Comparison of ENCODE assay signal across 8 cellular contexts in the genomic region with DNA sequence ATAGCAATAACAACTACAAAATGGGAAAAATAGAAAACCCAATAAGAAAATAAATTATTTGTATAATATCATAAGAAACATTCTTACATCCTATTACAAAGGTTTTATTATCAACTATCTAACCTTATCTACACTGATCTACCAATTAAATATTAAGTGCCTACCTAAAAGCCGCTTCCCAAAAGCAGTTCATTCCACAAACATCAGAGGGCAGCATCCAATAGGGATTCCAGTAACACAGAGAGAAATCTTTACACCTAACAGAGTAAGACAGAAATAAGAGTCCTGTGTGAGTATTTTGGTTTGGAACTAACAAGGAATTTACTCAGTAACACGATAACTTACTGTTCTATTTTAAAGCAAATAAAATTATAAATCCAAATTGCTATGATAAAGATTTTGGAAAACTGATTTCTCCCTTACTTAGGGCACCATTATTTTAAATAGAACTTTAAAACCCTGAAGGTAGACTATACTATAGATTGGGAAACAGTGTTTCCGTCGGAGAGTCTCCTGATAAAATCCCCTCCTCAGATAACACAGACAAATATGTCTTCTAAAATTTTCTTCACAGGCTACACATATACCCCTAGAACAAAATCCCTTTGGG. TPM values are rescaled to one million over a fixed set of nuclear protein-coding genes. Genes with fewer than 3 reads are reported as not detected.
A peak's percentile ranks its signal among the peaks of the same experiment; 100 is the strongest.
DNase-seq lines count a peak whose midpoint lies in the region; ATAC-seq and TF ChIP-seq lines count a peak whose summit lies in the region.

No MANE protein-coding gene starts in this region.

- H3K36me3 ChIP-seq in OCI-LY1 (ENCODE audit: insufficient read depth, low read length) (peaks cover 3% of the 10 kb centered on the region; the same call in 1 of the 2 replicates), lung (ENCODE audit: control insufficient read depth in 2 of 2, insufficient read depth in 2 of 2, low read length in 2 of 2) (no peaks in the 10 kb centered on the region)

- no peaks in the 10 kb centered on the region for H3K27me3 Mint-ChIP-seq in Calu3 (ENCODE audit: unreplicated experiment)
- H3K27me3 Mint-ChIP-seq in HFFc6 (ENCODE audit: insufficient read depth): no peaks in the 10 kb centered on the region

- H3F3A ChIP-seq in OCI-LY1 (ENCODE audit: insufficient read depth, low read length): no peaks in the 10 kb centered on the region

- 47 to 62% methylated on average over 4 of the region's 4 CpGs for WGBS in lung, 2 donors

- H3K4me2 ChIP-seq in OCI-LY1 (ENCODE audit: low read length): no peak overlapping the region

- intact Hi-C loops in Calu3 (cut with micrococcal nuclease; ENCODE audit: unreplicated experiment): loop anchor here (1.0 to 10.0 kb wide), 2 partner anchors 203 to 1205 kb away; no protein-coding TSS in a partner anchor

- DNase-seq in Calu3: peak; percentile 41
- DNase-seq in HFFc6: peak; percentile 74
- peak; percentile 88 for DNase-seq in dermis blood vessel endothelial cell
- no peak for DNase-seq in lung (ENCODE audit: low spot score)

- H3K4me3 ChIP-seq in OCI-LY1 (ENCODE audit: low read depth, low read length, poor library complexity, severe bottlenecking): no peak overlapping the region
- no peak overlapping the region for H3K4me3 ChIP-seq in lung

- TF ChIP-seq CTCF in Calu3 (IDR thresholded peaks at IDR 0.05; ENCODE audit: unreplicated experiment) (peak; percentile 21), HFFc6 (IDR thresholded peaks at IDR 0.05) (peak; percentile 88), OCI-LY1 (IDR thresholded peaks at IDR 0.05; ENCODE audit: low read length) (peak; percentile 52), lung (IDR thresholded peaks at IDR 0.05; ENCODE audit: control extremely low read depth, extremely low read depth) (peak; percentile 55)

- peaks cover 88% of the 10 kb centered on the region for H3K79me2 ChIP-seq in OCI-LY1 (ENCODE audit: insufficient read depth, low read length)

- H3K9me3 Mint-ChIP-seq in Calu3 (ENCODE audit: low read depth, unreplicated experiment) (no peaks in the 10 kb centered on the region), HFFc6 (no peaks in the 10 kb centered on the region)

- H3K27ac ChIP-seq in OCI-LY1 (ENCODE audit: low read depth, low read length, poor library complexity, severe bottlenecking): no peak overlapping the region
- no peak overlapping the region for H3K27ac ChIP-seq in lung (ENCODE audit: low read depth in 1 of 2, low read length in 1 of 2)

- no peaks in the 10 kb centered on the region for H3K27me3 ChIP-seq in OCI-LY1 (ENCODE audit: insufficient read depth, low read length)
- no peaks in the 10 kb centered on the region for H3K27me3 ChIP-seq in lung (ENCODE audit: control insufficient read depth, insufficient read depth)

- H3K4me1 ChIP-seq in OCI-LY1 (ENCODE audit: insufficient read depth, low read length, severe bottlenecking) (peaks cover 44% of the 10 kb centered on the region), lung (ENCODE audit: control insufficient read depth in 2 of 2, insufficient read depth in 2 of 2, low read length in 2 of 2) (peaks cover 0 to 7% of the 10 kb centered on the region in 2 donors)

- H3K9me2 ChIP-seq in OCI-LY1 (ENCODE audit: low read depth, low read length): no peaks in the 10 kb centered on the region

- H3K9me3 ChIP-seq in OCI-LY1 (ENCODE audit: low read length) (no peaks in the 10 kb centered on the region), lung (ENCODE audit: control insufficient read depth in 2 of 2, insufficient read depth in 1 of 2, low read length in 1 of 2) (no peaks in the 10 kb centered on the region)

- no peak overlapping the region for H2AFZ ChIP-seq in OCI-LY1 (ENCODE audit: low read length)

- peak; percentile 69 for ATAC-seq in lung (ENCODE audit: insufficient read depth, low FRiP score)
- no peak for ATAC-seq in GM21423 (IDR thresholded peaks at IDR 0.05; ENCODE audit: unreplicated experiment)
- no peak for ATAC-seq in HG03135 (IDR thresholded peaks at IDR 0.05; ENCODE audit: unreplicated experiment)
- no peak for ATAC-seq in HG02973 (IDR thresholded peaks at IDR 0.05; ENCODE audit: unreplicated experiment)

- H3K4me1 Mint-ChIP-seq in Calu3 (ENCODE audit: low read depth, unreplicated experiment) (peaks cover 13% of the 10 kb centered on the region), HFFc6 (ENCODE audit: low read depth) (peaks cover 48% of the 10 kb centered on the region)

- no peak overlapping the region for H3K4me3 Mint-ChIP-seq in Calu3 (ENCODE audit: low read depth, unreplicated experiment)
- H3K4me3 Mint-ChIP-seq in HFFc6: peak overlapping the region; percentile 88; the same call in 1 of the 2 replicates

- CTCF ChIA-PET in Calu3 (lab: Charles Lee): no interaction called here

- H3K36me3 Mint-ChIP-seq in Calu3 (ENCODE audit: insufficient read depth, unreplicated experiment) (no peaks in the 10 kb centered on the region), HFFc6 (ENCODE audit: low read depth) (no peaks in the 10 kb centered on the region; the same call in 1 of the 2 replicates)

- H4K20me1 ChIP-seq in OCI-LY1 (ENCODE audit: insufficient read depth, low read length): no peaks in the 10 kb centered on the region

- no TSS peak for BruUV-seq in Calu3 (replicated peaks; lab: Mats Ljungman, UMichigan)

- H3K9ac ChIP-seq in OCI-LY1 (ENCODE audit: low read length): no peak overlapping the region

- H3K27ac Mint-ChIP-seq in Calu3 (ENCODE audit: unreplicated experiment) (no peak overlapping the region), HFFc6 (no peak overlapping the region)

RNA-seq across cellular contexts. Expression of a gene that starts 15.0 kb away (rescaled TPM):
- total RNA-seq in Calu3 (2022) (9.7 and 10.4 TPM in 2 replicates), dermis blood vessel endothelial cell (25.2 and 44.2 TPM in 2 replicates), lung (10 to 100 TPM in 1 of 2 donors, 1 to 10 TPM in 1; 8.9 to 23.2 TPM)
- 10 to 100 TPM; 11.2 to 14.1 (median 13.2) TPM for total RNA-seq in HFFc6 (2021; fragmentation: NEBNext Ultra II Directional; extraction: Animal tissue kit (Norgen Biotek cat#: 25700))
- polyA plus RNA-seq in lung: 1 to 10 TPM; 2.5 to 4.0 TPM

Comparison
In these comparisons a context has a peak if more than half of its experiments do, and no peak if none do; other contexts are left out.
1. CTCF ChIP-seq: peak in every context shown above with its lines; median percentile 88 in HFFc6; 55 in lung; 52 in OCI-LY1; 21 in Calu3.